ENCODE assay signal across 9 cellular contexts in genomic region chr2:33904801-33905200, GRCh38.
"Had no signal": no experiment of that assay in that cellular context is flagged by ENCODE, and none has a peak within 500 bp of the region (broad histone marks: within the 10 kb centered on the region; RNA-seq: fewer than 3 reads in every experiment).

No MANE protein-coding gene starts in this region.

- H3K36me3 ChIP-seq: HAP-1 had no signal

- ATAC-seq: HCT116 had no signal

- H3K9me3 ChIP-seq: HAP-1 had no signal

- H3K4me3 ChIP-seq: GM23248, HAP-1 had no signal

- H3K27ac ChIP-seq: GM23248, HL-60 had no signal

- DNase-seq: GM23248, GOT3, H7, HFFc6, IMR-90, KBM-7 had no signal

- H3K9ac ChIP-seq: GM23248 had no signal

- H3K4me1 ChIP-seq: HAP-1 had no signal

- H3K4me3 Mint-ChIP-seq: HFFc6 had no signal

- H2AFZ ChIP-seq: GM23248 had no signal

- H3K27ac Mint-ChIP-seq: HFFc6 had no signal
